1 cellular context compared by ENCODE assay signal in genomic region chr17:47970725-47971511, GRCh38.
TF ChIP-seq lines count a peak whose summit lies in the region.

Gene CDK5RAP3, plus strand, starts transcription at chr17:47971113. Its CDS starts 34 bp downstream, at chr17:47971147.

TF ChIP-seq in K562, 482 proteins besides CTCF, POLR2A, EP300 and RAD21 (continued from another document and continues in another):
- TF ChIP-seq ZBTB9 (CRISPR knock-in tag; IDR thresholded peaks at IDR 0.05) (peak; percentile 98), CEBPB (tag; IDR thresholded peaks at IDR 0.05) (peak; percentile 65), MBD2 (IDR thresholded peaks at IDR 0.05; ENCODE audit: borderline replicate concordance, low read depth) (peak; percentile 85; the same call in 1 of the 2 replicates), IFI16 (CRISPR knock-in tag; IDR thresholded peaks at IDR 0.05) (no peak), SP1 (CRISPR knock-in tag; IDR thresholded peaks at IDR 0.05) (peak; percentile 99), ZNF511 (CRISPR knock-in tag; IDR thresholded peaks at IDR 0.05) (peak; percentile 97), CBX1 (IDR thresholded peaks at IDR 0.05; ENCODE audit: low read depth) (peak; percentile 63), KLF13 (tag; IDR thresholded peaks at IDR 0.05; ENCODE audit: borderline replicate concordance, low read depth) (peak; percentile 95), ZNF592 (IDR thresholded peaks at IDR 0.05) (peak; percentile 97), RBFOX2 (IDR thresholded peaks at IDR 0.05; ENCODE audit: low read depth, low read length) (peak; percentile 97), ELF4 (CRISPR knock-in tag; IDR thresholded peaks at IDR 0.05) (peak; percentile 88), SP2 (IDR thresholded peaks at IDR 0.05; ENCODE audit: extremely low read depth, low read depth, low read length, poor library complexity, severe bottlenecking) (peak; percentile 69), TEAD1 (CRISPR knock-in tag; IDR thresholded peaks at IDR 0.05) (peak in 1 of 2 experiments; percentile 85; a peak in 2 of 4 replicates), ADNP (tag; IDR thresholded peaks at IDR 0.05) (no peak), E2F3 (CRISPR knock-in tag; IDR thresholded peaks at IDR 0.05) (peak; percentile 97), ZBTB43 (CRISPR knock-in tag; IDR thresholded peaks at IDR 0.05) (peak; percentile 83; the same call in 1 of the 2 replicates), ZBTB5 (IDR thresholded peaks at IDR 0.05) (no peak), ZNF316 (IDR thresholded peaks at IDR 0.05) (no peak), KDM1A (IDR thresholded peaks at IDR 0.05) (peak in 1 of 2 experiments; percentile 36; a peak in 1 of 4 replicates), POLR2H (tag; IDR thresholded peaks at IDR 0.05; ENCODE audit: low read depth) (peak; percentile 39; the same call in 1 of the 2 replicates), NBN (IDR thresholded peaks at IDR 0.05; ENCODE audit: low read depth) (0 out of 2 replicates have a peak, but pooled peaks have one; percentile 38), ZKSCAN1 (IDR thresholded peaks at IDR 0.05; ENCODE audit: low read depth, low read length) (peak; percentile 44; the same call in 1 of the 2 replicates), MLLT1 (IDR thresholded peaks at IDR 0.05) (0 out of 4 replicates have a peak, but pooled peaks of 1 of the 2 experiments have one; percentile 6), ELF1 (tag; IDR thresholded peaks at IDR 0.05) (peak; percentile 90), ZNF347 (CRISPR knock-in tag; IDR thresholded peaks at IDR 0.05; ENCODE audit: low read depth) (no peak), ZNF224 (CRISPR knock-in tag; IDR thresholded peaks at IDR 0.05) (peak; percentile 53; the same call in 1 of the 2 replicates), MECOM (CRISPR knock-in tag; IDR thresholded peaks at IDR 0.05) (no peak), E2F1 (CRISPR knock-in tag; IDR thresholded peaks at IDR 0.05) (peak; percentile 89), RNF2 (IDR thresholded peaks at IDR 0.05) (peak; percentile 92), ZNF583 (CRISPR knock-in tag; IDR thresholded peaks at IDR 0.05) (0 out of 2 replicates have a peak, but pooled peaks have one; percentile 44), KLF6 (CRISPR knock-in tag; IDR thresholded peaks at IDR 0.05; ENCODE audit: borderline replicate concordance) (peak; percentile 57; the same call in 1 of the 2 replicates), HNRNPL (IDR thresholded peaks at IDR 0.05; ENCODE audit: low read depth, low read length) (peak; percentile 89; the same call in 1 of the 2 replicates), KLF1 (tag; IDR thresholded peaks at IDR 0.05) (peak; percentile 68), ETV6 (IDR thresholded peaks at IDR 0.05; ENCODE audit: borderline replicate concordance in 1 of 2, low read depth in 2 of 2, low read length in 1 of 2) (no peak), ETV6 (CRISPR knock-in tag; IDR thresholded peaks at IDR 0.05; ENCODE audit: borderline replicate concordance) (peak; percentile 89; the same call in 1 of the 2 replicates), CHD7 (IDR thresholded peaks at IDR 0.05; ENCODE audit: low read depth, low read length) (no peak)
